Comparison of ENCODE assay signal across 23 cellular contexts in the genomic region with DNA sequence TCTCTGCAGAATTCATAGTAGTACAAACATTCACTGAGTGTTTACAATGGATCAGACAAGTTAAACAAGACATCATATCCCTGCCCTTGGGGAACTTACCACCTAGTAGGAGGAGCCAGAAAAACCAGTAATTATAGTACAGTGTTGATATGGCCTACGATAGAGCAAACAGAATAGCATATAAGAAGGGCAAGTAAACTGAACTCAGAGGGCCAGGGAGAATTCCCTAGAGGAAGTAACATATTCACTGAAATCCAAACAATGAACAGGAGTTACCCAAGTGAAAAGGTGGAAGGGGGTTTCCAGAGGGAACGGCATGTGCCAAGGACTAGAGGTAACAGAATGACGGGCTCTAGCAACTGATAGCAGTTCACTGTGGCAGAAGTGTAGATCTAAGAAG. TPM values are rescaled to one million over a fixed set of nuclear protein-coding genes. Genes with fewer than 3 reads are reported as not detected.
DNase-seq lines count a peak whose midpoint lies in the region; ATAC-seq and TF ChIP-seq lines count a peak whose summit lies in the region.
"Had no signal": no experiment of that assay in that cellular context is flagged by ENCODE, and none has a peak within 500 bp of the region (broad histone marks: within the 10 kb centered on the region; RNA-seq: fewer than 3 reads in every experiment).

No MANE protein-coding gene starts in this region.

- H3K36me3 ChIP-seq in Peyer's patch (no peaks in the 10 kb centered on the region), transverse colon (no peaks in the 10 kb centered on the region), gastrocnemius medialis (no peaks in the 10 kb centered on the region)
- H3K36me3 ChIP-seq: ovary had no signal

- intact Hi-C loops in left colon (cut with DNase I, micrococcal nuclease), result no loop called here
- intact Hi-C loops in transverse colon (cut with DNase I; ENCODE audit: low total_unique reads), result no loop called here
- intact Hi-C loops in gastrocnemius medialis (cut with DNase I; ENCODE audit: low total_unique reads), result no loop called here

- H3K4me1 ChIP-seq in Peyer's patch, result peaks cover 0 to 28% (median 7%) of the 10 kb centered on the region in 4 donors
- H3K4me1 ChIP-seq in transverse colon, result peaks cover 14 to 62% (median 55%) of the 10 kb centered on the region in 4 donors
- H3K4me1 ChIP-seq in gastrocnemius medialis, result peaks cover 0 to 2% of the 10 kb centered on the region in 2 donors

- peak overlapping the region in 3 of 4 donors; percentile 79 to 96 (median 90) for H3K27ac ChIP-seq in Peyer's patch
- peak overlapping the region; percentile 76 to 87 (median 82) for H3K27ac ChIP-seq in transverse colon
- H3K27ac ChIP-seq in gastrocnemius medialis, result no peak overlapping the region
- H3K27ac ChIP-seq: ovary had no signal

- in situ Hi-C loops in transverse colon (cut with MboI; ENCODE audit: low pct_ligation_motif_present in 1 of 4, low pct_unique_long_range_greater_than_20kb in 1 of 4, low sequenced_read_pairs in 3 of 4) (loop anchor here in 2 of 4 donors (10.0 kb wide), 2 partner anchors 62 to 72 kb away; a partner anchor contains a TSS), gastrocnemius medialis (cut with MboI; ENCODE audit: low sequenced_read_pairs in 4 of 4) (loop anchor here in 1 of 4 donors (10.0 kb wide), 1 partner anchor 62 kb away; a partner anchor contains a TSS)

- 51% methylated on average over 3 of the region's 3 CpGs for WGBS in transverse colon (ENCODE audit: low coverage in 1 of 2), 2 donors

- DNase-seq in SIG-M5 treated with dmso at 0.1 percent for 504 hours (lab: John Stamatoyannopoulos, UW; ENCODE audit: unreplicated experiment) (peak; percentile 26), SIG-M5 (lab: John Stamatoyannopoulos, UW) (no peak), Peyer's patch (no peak), left colon (peak in 1 of 2 donors; percentile 69), transverse colon (peak; percentile 48), SHP77 treated with DMSO at 0.1 percent for 48 hours (lab: John Stamatoyannopoulos, UW) (no peak), gastrocnemius medialis (no peak)
- DNase-seq: activated CD8-positive, alpha-beta memory T cell treated with anti-CD3 and anti-CD28 coated beads for 24 hours; activated naive CD8-positive, alpha-beta T cell treated with anti-CD3 and anti-CD28 coated beads, Interleukin-2, amount 50 U/mL, for 24 hours; caudate nucleus; effector memory CD8-positive, alpha-beta T cell; HFFc6; left cardiac atrium; NCI-H1930; NK-92 treated with Interleukin-12 subunit alpha and Interleukin-12 subunit beta, amount 100 ng/mL, for 24 hours; ovary; Right ventricle myocardium superior; stimulated activated CD4-positive, alpha-beta T cell treated with anti-CD3 and anti-CD28 coated beads, Interleukin-2, amount 100 ng/mL, for 48 hours; T-helper 2 cell had no signal

- H3K9me3 ChIP-seq in Peyer's patch, result no peaks in the 10 kb centered on the region
- no peaks in the 10 kb centered on the region for H3K9me3 ChIP-seq in transverse colon
- H3K9me3 ChIP-seq in gastrocnemius medialis, result no peaks in the 10 kb centered on the region
- H3K9me3 ChIP-seq: ovary had no signal

- peak; percentile 60 for ATAC-seq in left colon
- no peak for ATAC-seq in gastrocnemius medialis
- no peak for ATAC-seq in HG03175 (IDR thresholded peaks at IDR 0.05; ENCODE audit: unreplicated experiment)
- ATAC-seq: activated naive CD8-positive, alpha-beta T cell treated with anti-CD3 and anti-CD28 coated beads, Interleukin-2, amount 50 U/mL, for 24 hours; activated T-helper 17 cell treated with anti-CD3 and anti-CD28 coated beads, Interleukin-2, amount 50 U/mL, for 72 hours; effector memory CD8-positive, alpha-beta T cell; left cardiac atrium had no signal

- TF ChIP-seq POLR2A in Peyer's patch (IDR thresholded peaks at IDR 0.05), result no peak
- TF ChIP-seq POLR2A in transverse colon (IDR thresholded peaks at IDR 0.05), result peak; percentile 40
- no peak for TF ChIP-seq POLR2A in gastrocnemius medialis (IDR thresholded peaks at IDR 0.05)

- peak; percentile 50 for TF ChIP-seq EP300 in transverse colon (IDR thresholded peaks at IDR 0.05; ENCODE audit: low read depth)

- H3K27me3 ChIP-seq in Peyer's patch (no peaks in the 10 kb centered on the region), transverse colon (no peaks in the 10 kb centered on the region), gastrocnemius medialis (no peaks in the 10 kb centered on the region)
- H3K27me3 ChIP-seq: ovary had no signal

- no peak for TF ChIP-seq CTCF in Peyer's patch (IDR thresholded peaks at IDR 0.05)
- TF ChIP-seq CTCF in transverse colon (IDR thresholded peaks at IDR 0.05), result no peak
- no peak for TF ChIP-seq CTCF in gastrocnemius medialis (IDR thresholded peaks at IDR 0.05 in 4 of 5, conservative IDR thresholded peaks at IDR 0.05 in 1 of 5)

- H3K4me3 ChIP-seq in Peyer's patch, result no peak overlapping the region
- H3K4me3 ChIP-seq in transverse colon, result no peak overlapping the region
- no peak overlapping the region for H3K4me3 ChIP-seq in gastrocnemius medialis
- H3K4me3 ChIP-seq: ovary had no signal

RNA-seq across cellular contexts. Expression of a gene that starts 34.1 kb away (rescaled TPM):
- total RNA-seq in Peyer's patch (10 to 100 TPM; 28.1 to 91.6 (median 67.2) TPM), left colon (10 to 100 TPM; 45.4 to 56.1 TPM), transverse colon (10 to 100 TPM; 50.5 to 90.2 (median 65.3) TPM), gastrocnemius medialis (10 to 100 TPM; 24.5 to 39.0 (median 26.4) TPM)

RNA-seq across cellular contexts. Expression of a gene that starts 43.3 kb away (rescaled TPM):
- 100 to 1,000 TPM in 1 of 4 donors, 10 to 100 TPM in 2, 1 to 10 TPM in 1; 5.0 to 111 (median 62.8) TPM for total RNA-seq in Peyer's patch
- 1 to 10 TPM; 5.1 to 6.1 TPM for total RNA-seq in left colon
- total RNA-seq in transverse colon, result 10 to 100 TPM in 3 of 4 donors, 1 to 10 TPM in 1; 5.4 to 18.4 (median 15.7) TPM
- 1 to 10 TPM in 1 of 4 donors, under 1 TPM in 1, not detected in 2; 0.11 to 1.5 TPM for total RNA-seq in gastrocnemius medialis
- total RNA-seq: G401, myocyte had no signal

RNA-seq across cellular contexts. Expression of a gene that starts 50.2 kb away (rescaled TPM):
- 10 to 100 TPM; 14.0 to 94.0 (median 77.4) TPM for total RNA-seq in Peyer's patch
- total RNA-seq in left colon, result 100 to 1,000 TPM; 119 TPM
- 100 to 1,000 TPM in 3 of 4 donors, 10 to 100 TPM in 1; 50.4 to 114 (median 106) TPM for total RNA-seq in transverse colon
- 100 to 1,000 TPM in 1 of 4 donors, 10 to 100 TPM in 3; 53.5 to 114 (median 55.9) TPM for total RNA-seq in gastrocnemius medialis

RNA-seq across cellular contexts. Expression of a gene that starts 51.5 kb away (rescaled TPM):
- total RNA-seq in Peyer's patch (10 to 100 TPM; 44.6 to 80.3 (median 76.2) TPM), left colon (100 to 1,000 TPM; 122 to 138 TPM), transverse colon (100 to 1,000 TPM in 2 of 4 donors, 10 to 100 TPM in 2; 37.8 to 226 (median 102) TPM), gastrocnemius medialis (10 to 100 TPM; 39.8 to 57.2 (median 44.9) TPM)

Comparison
In these comparisons a context has a peak if more than half of its experiments do, and no peak if none do; other contexts are left out.
1. DNase-seq: peak in SIG-M5 treated with dmso at 0.1 percent for 504 hours (single experiment) and transverse colon (single experiment); none in SIG-M5 (single experiment), Peyer's patch (0 of 3), SHP77 treated with DMSO at 0.1 percent for 48 hours (single experiment) and gastrocnemius medialis (0 of 2).
2. H3K27ac ChIP-seq: peak in Peyer's patch (3 of 4) and transverse colon (4 of 4); none in gastrocnemius medialis (0 of 4).